8 cellular contexts compared by ENCODE assay signal in the genomic region with DNA sequence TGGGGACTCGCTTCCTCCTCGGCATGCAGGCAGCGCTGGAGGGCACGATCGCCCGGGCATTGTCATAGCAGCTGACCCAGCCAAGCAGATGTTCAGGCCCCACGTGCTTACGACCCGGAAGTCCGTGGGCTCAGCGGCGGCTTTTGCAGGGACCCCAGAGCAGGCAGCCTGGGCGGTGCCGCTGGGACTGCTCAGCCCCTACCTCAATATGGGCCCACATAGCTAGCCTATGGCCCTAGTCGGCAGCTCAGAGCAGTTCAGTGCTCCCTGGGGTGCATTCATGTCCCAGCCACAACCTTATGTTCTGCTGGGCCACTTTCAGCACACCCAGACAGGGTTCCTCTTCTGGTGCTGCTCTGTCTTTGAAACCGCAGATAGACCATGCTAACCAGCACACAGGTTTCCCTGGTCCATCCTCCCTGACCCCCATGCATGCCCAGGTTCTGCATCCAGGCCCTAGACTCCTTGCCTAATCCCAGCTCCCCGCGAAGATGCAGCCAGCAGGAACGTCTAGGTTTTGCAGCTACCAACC. TPM values are rescaled to one million over a fixed set of nuclear protein-coding genes. Genes with fewer than 3 reads are reported as not detected.
DNase-seq lines count a peak whose midpoint lies in the region; ATAC-seq and TF ChIP-seq lines count a peak whose summit lies in the region.

No MANE protein-coding gene starts in this region.

- no peaks in the 10 kb centered on the region for H3K27me3 ChIP-seq in colonic mucosa

- ATAC-seq in GM19023 (IDR thresholded peaks at IDR 0.05; ENCODE audit: unreplicated experiment) = peak; percentile 97
- peak; percentile 91 for ATAC-seq in HG03196 (IDR thresholded peaks at IDR 0.05; ENCODE audit: unreplicated experiment)

- H3K4me1 ChIP-seq in colonic mucosa = no peaks in the 10 kb centered on the region

- no peaks in the 10 kb centered on the region for H3K36me3 ChIP-seq in colonic mucosa

- DNase-seq in AG08395 (ENCODE audit: low spot score) = peak; percentile 74
- DNase-seq in activated CD4-positive, CD25-positive, alpha-beta regulatory T cell (lab: John Stamatoyannopoulos, UW) = peak; percentile 34 to 47 (median 40)
- DNase-seq in colonic mucosa = peak; percentile 71
- DNase-seq in medulla oblongata (ENCODE audit: extremely low spot score) = peak; percentile 83
- DNase-seq in stimulated activated CD8-positive, alpha-beta memory T cell treated with anti-CD3 and anti-CD28 coated beads, Interleukin-12 subunit alpha, Interleukin-12 subunit beta, amount 100 ng/mL, for 4 hours (ENCODE audit: low read depth) = peak; percentile 51
- no peak for DNase-seq in cerebellar nuclear complex (lab: John Stamatoyannopoulos, UW)

- intact Hi-C loops in colonic mucosa (cut with DNase I) = no loop called here

- H3K9me3 ChIP-seq in colonic mucosa = no peaks in the 10 kb centered on the region

- TF ChIP-seq CTCF in colonic mucosa (IDR thresholded peaks at IDR 0.05) = no peak

- H3K9ac ChIP-seq in colonic mucosa (ENCODE audit: low read depth in 2 of 2, low read length in 2 of 2) = peak overlapping the region; percentile 38 to 40

- no peak overlapping the region for H3K4me3 ChIP-seq in colonic mucosa

- H3K27ac ChIP-seq in colonic mucosa = no peak overlapping the region

RNA-seq across cellular contexts. Expression of a gene that starts 10.4 kb away (rescaled TPM):
- 100 to 1,000 TPM; 337 to 366 TPM for total RNA-seq in colonic mucosa

RNA-seq across cellular contexts. Expression of a gene that starts 33.3 kb away (rescaled TPM):
- 10 to 100 TPM; 13.4 to 40.4 TPM for total RNA-seq in colonic mucosa

RNA-seq across cellular contexts. Expression of a gene that starts 55.8 kb away (rescaled TPM):
- total RNA-seq in colonic mucosa = 1 to 10 TPM; 1.0 to 1.2 TPM

Comparison
In these comparisons a context has a peak if more than half of its experiments do, and no peak if none do; other contexts are left out.
1. DNase-seq: peak in AG08395 (single experiment), activated CD4-positive, CD25-positive, alpha-beta regulatory T cell (4 of 4), colonic mucosa (single experiment), medulla oblongata (single experiment) and stimulated activated CD8-positive, alpha-beta memory T cell treated with anti-CD3 and anti-CD28 coated beads, Interleukin-12 subunit alpha, Interleukin-12 subunit beta, amount 100 ng/mL, for 4 hours (single experiment); none in cerebellar nuclear complex (0 of 2).